Comparison of ENCODE assay signal across 14 cellular contexts in genomic region chr16:48276102-48276501, GRCh38. TPM values are rescaled to one million over a fixed set of nuclear protein-coding genes. Genes with fewer than 3 reads are reported as not detected.
DNase-seq lines count a peak whose midpoint lies in the region; ATAC-seq, FAIRE-seq and TF ChIP-seq lines count a peak whose summit lies in the region.
"Had no signal": no experiment of that assay in that cellular context is flagged by ENCODE, and none has a peak within 500 bp of the region (broad histone marks: within the 10 kb centered on the region; RNA-seq: fewer than 3 reads in every experiment).

No MANE protein-coding gene starts in this region.

- H3K36me3 ChIP-seq in HepG2 (replicated peaks in 1 of 2; ENCODE audit: control insufficient read depth in 1 of 2, insufficient read depth in 2 of 2, low read length in 2 of 2): peaks cover 7 to 64% of the 10 kb centered on the region in 2 experiments
- peaks cover 0 to 9% (median 7%) of the 10 kb centered on the region in 5 donors for H3K36me3 ChIP-seq in subcutaneous abdominal adipose tissue (ENCODE audit: control insufficient read depth in 5 of 5, insufficient read depth in 5 of 5, low read length in 5 of 5)

- in situ Hi-C loops in HepG2 (cut with HindIII; ENCODE audit: extremely low pct_ligation_motif_present, low pct_unique_long_range_greater_than_20kb): no loop called here

- ATAC-seq in HepG2 (no peak), GM19467 (IDR thresholded peaks at IDR 0.05; ENCODE audit: unreplicated experiment) (no peak)
- ATAC-seq: CD8-positive, alpha-beta T cell; foreskin keratinocyte; K562 had no signal

- no peak for TF ChIP-seq POLR2A in HepG2 (IDR thresholded peaks at IDR 0.05; ENCODE audit: insufficient read depth in 1 of 2, low read depth in 2 of 2, low read length in 2 of 2)

- no peaks in the 10 kb centered on the region for H4K20me1 ChIP-seq in HepG2 (ENCODE audit: insufficient read depth, low read length)

- POLR2A ChIA-PET in HepG2 (lab: Yijun Ruan, JAX): no interaction called here

- intact Hi-C loops in HepG2 (cut with micrococcal nuclease; ENCODE audit: unreplicated experiment): no loop called here

- TF ChIP-seq RAD21 in HepG2 (CRISPR knock-in tag; IDR thresholded peaks at IDR 0.05): no peak

- no peaks in the 10 kb centered on the region for H3K79me2 ChIP-seq in HepG2 (ENCODE audit: insufficient read depth, low read length)

- DNase-seq in NCI-H1092 (lab: John Stamatoyannopoulos, UW) (peak; percentile 3), dermis blood vessel endothelial cell (peak; percentile 74), HepG2 (ENCODE audit: low spot score) (peak; percentile 18), NCI-H2107 treated with DMSO at 0.1 percent for 48 hours (lab: John Stamatoyannopoulos, UW; ENCODE audit: unreplicated experiment) (no peak), NCI-H2171 (lab: John Stamatoyannopoulos, UW) (no peak)
- DNase-seq in stimulated activated CD4-positive, alpha-beta T cell treated with anti-CD3 and anti-CD28 coated beads, Interleukin-2, amount 100 ng/mL, for 24 hours: no peak
- DNase-seq: activated CD8-positive, alpha-beta memory T cell treated with anti-CD3 and anti-CD28 coated beads, Interleukin-2, amount 50 U/mL, for 48 hours; CD8-positive, alpha-beta T cell; foreskin keratinocyte had no signal

- H3K4me1 ChIP-seq in HepG2 (ENCODE audit: insufficient read depth, low read length) (no peaks in the 10 kb centered on the region; the same call in 1 of the 2 replicates), subcutaneous abdominal adipose tissue (ENCODE audit: control insufficient read depth in 5 of 5, insufficient read depth in 5 of 5, low read length in 5 of 5) (peaks cover 0 to 49% (median 36%) of the 10 kb centered on the region in 5 donors)
- H3K4me1 ChIP-seq: foreskin keratinocyte had no signal

- peak; percentile 21 for FAIRE-seq in HepG2 (lab: Jason Lieb, UNC)
- FAIRE-seq: H1, K562, RCC 7860 had no signal

- H2AFZ ChIP-seq in HepG2 (ENCODE audit: low read length): no peak overlapping the region

- H3K9me3 ChIP-seq in HepG2 (ENCODE audit: low read length) (no peaks in the 10 kb centered on the region), subcutaneous abdominal adipose tissue (ENCODE audit: control insufficient read depth in 5 of 5, low read length in 5 of 5) (no peaks in the 10 kb centered on the region)

- no peak overlapping the region for H3K9ac ChIP-seq in HepG2 (ENCODE audit: insufficient read depth, low read depth, low read length)
- H3K9ac ChIP-seq in subcutaneous abdominal adipose tissue (ENCODE audit: low read length in 5 of 5): peak overlapping the region in 1 of 5 donors; percentile 27

- no peak for TF ChIP-seq CTCF in HepG2 (CRISPR knock-in tag; IDR thresholded peaks at IDR 0.05)

- no peak for TF ChIP-seq EP300 in HepG2 (IDR thresholded peaks at IDR 0.05; ENCODE audit: low read depth in 2 of 2, low read length in 2 of 2)
- TF ChIP-seq EP300 in HepG2 (CRISPR knock-in tag; IDR thresholded peaks at IDR 0.05; ENCODE audit: borderline replicate concordance): no peak

- H3K27ac ChIP-seq in HepG2 (ENCODE audit: extremely low read length, insufficient read depth, low read length) (no peak overlapping the region), subcutaneous abdominal adipose tissue (ENCODE audit: low read depth, low read length) (peak overlapping the region; percentile 63)
- H3K27ac ChIP-seq: foreskin keratinocyte had no signal

- H3K27me3 ChIP-seq in HepG2 (ENCODE audit: control insufficient read depth in 1 of 2, insufficient read depth in 2 of 2, low read length in 2 of 2) (no peaks in the 10 kb centered on the region), subcutaneous abdominal adipose tissue (ENCODE audit: control insufficient read depth in 5 of 5, insufficient read depth in 4 of 5, low read length in 5 of 5) (no peaks in the 10 kb centered on the region)
- H3K27me3 ChIP-seq: foreskin keratinocyte had no signal

- CTCF ChIA-PET in HepG2 (lab: Yijun Ruan, JAX; ENCODE audit: low intra/inter-chr PET ratio, low total read pairs): no interaction called here

- WGBS in HepG2 (ENCODE audit: low lambda C conversion rate): 85% methylated on average over 4 of the region's 4 CpGs

- H3K4me3 ChIP-seq in HepG2 (replicated peaks in 1 of 3; ENCODE audit: insufficient read depth in 1 of 3, low read depth in 2 of 3, low read length in 3 of 3) (no peak overlapping the region), subcutaneous abdominal adipose tissue (ENCODE audit: low read depth in 1 of 5, low read length in 5 of 5) (no peak overlapping the region)
- H3K4me3 ChIP-seq: K562 had no signal

- H3K4me2 ChIP-seq in HepG2 (ENCODE audit: low read depth, low read length): no peak overlapping the region

- BruUV-seq in HepG2 (replicated peaks; lab: Mats Ljungman, UMichigan): no TSS peak

TF ChIP-seq in HepG2, 621 proteins besides CTCF, POLR2A, EP300 and RAD21:
- TF ChIP-seq SAP130 (CRISPR knock-in tag; IDR thresholded peaks at IDR 0.05; ENCODE audit: low read depth) (0 out of 2 replicates have a peak, but pooled peaks have one; percentile 7), MAFK (conservative IDR thresholded peaks at IDR 0.05 in 1 of 2, IDR thresholded peaks at IDR 0.05 in 1 of 2; ENCODE audit: low read length in 2 of 2) (no peak), ZNF788 (CRISPR knock-in tag; IDR thresholded peaks at IDR 0.05; ENCODE audit: borderline replicate concordance) (no peak)

RNA-seq across cellular contexts. Expression of gene ABCC11, which starts 28.8 kb away (rescaled TPM):
- total RNA-seq in dermis blood vessel endothelial cell: not detected in 2 replicates
- total RNA-seq in HepG2 (2016; rRNA removed; fragmentation: Illumina TruSeq; extraction: Trizol): 1.0 and 1.2 TPM in 2 replicates
- total RNA-seq in HepG2 (2016; cell fraction: cytosol; rRNA removed; fragmentation: Illumina TruSeq; extraction: Trizol; ENCODE audit: low read depth): 0.09 and 0.20 TPM in 2 replicates
- 0.89 and 1.7 TPM in 2 replicates for total RNA-seq in HepG2 (2016; cell fraction: insoluble cytoplasmic fraction; rRNA removed; fragmentation: Illumina TruSeq; extraction: Trizol)
- total RNA-seq in HepG2 (2016; cell fraction: membrane; rRNA removed; fragmentation: Illumina TruSeq; extraction: Trizol): 0.34 and 0.62 TPM in 2 replicates
- total RNA-seq in HepG2 (2016; cell fraction: nucleus; rRNA removed; fragmentation: Illumina TruSeq; extraction: Trizol): 0.62 and 0.81 TPM in 2 replicates
- 1.4 and 2.2 TPM in 2 replicates for polyA plus RNA-seq in HepG2 (2011; rRNA removed)
- polyA plus RNA-seq in HepG2 (2011; cell fraction: cytosol; rRNA removed): 1.1 and 1.3 TPM in 2 replicates
- 1.2 and 1.6 TPM in 2 replicates for polyA plus RNA-seq in HepG2 (2011; cell fraction: nucleus; rRNA removed)
- 0.80 and 1.1 TPM in 2 replicates for polyA plus RNA-seq in HepG2 (2012)
- polyA plus RNA-seq in HepG2 (2016; cell fraction: cytosol; fragmentation: Illumina TruSeq; extraction: Trizol; ENCODE audit: low read depth): 0.10 and 0.20 TPM in 2 replicates
- polyA plus RNA-seq in HepG2 (2016; cell fraction: insoluble cytoplasmic fraction; fragmentation: Illumina TruSeq; extraction: Trizol; ENCODE audit: low read depth): 1.0 and 1.2 TPM in 2 replicates
- polyA plus RNA-seq in HepG2 (2016; cell fraction: membrane; fragmentation: Illumina TruSeq; extraction: Trizol; ENCODE audit: low read depth): 0.32 and 0.61 TPM in 2 replicates
- 0.83 and 1.9 TPM in 2 replicates for polyA plus RNA-seq in HepG2 (2016; cell fraction: nucleus; fragmentation: Illumina TruSeq; extraction: Trizol; ENCODE audit: insufficient read depth, low read depth)
- polyA minus RNA-seq in HepG2 (2011; rRNA and poly(A)+ RNA removed; ENCODE audit: low replicate concordance): 0.51 and 3.8 TPM in 2 replicates
- polyA minus RNA-seq in HepG2 (2011; cell fraction: cytosol; rRNA and poly(A)+ RNA removed): 0.88 and 1.8 TPM in 2 replicates
- polyA minus RNA-seq in HepG2 (2011; cell fraction: nucleus; rRNA and poly(A)+ RNA removed): 0.64 and 1.4 TPM in 2 replicates
- total RNA-seq: H1 had no signal

RNA-seq across cellular contexts. Expression of gene LONP2, which starts 32.0 kb away (rescaled TPM):
- total RNA-seq in dermis blood vessel endothelial cell (34.9 and 47.6 TPM in 2 replicates), HepG2 (2016; rRNA removed; fragmentation: Illumina TruSeq; extraction: Trizol) (63.3 and 85.6 TPM in 2 replicates)
- total RNA-seq in HepG2 (2016; cell fraction: cytosol; rRNA removed; fragmentation: Illumina TruSeq; extraction: Trizol; ENCODE audit: low read depth): 26.7 and 27.2 TPM in 2 replicates
- total RNA-seq in HepG2 (2016; cell fraction: insoluble cytoplasmic fraction; rRNA removed; fragmentation: Illumina TruSeq; extraction: Trizol): 63.0 and 78.4 TPM in 2 replicates
- total RNA-seq in HepG2 (2016; cell fraction: membrane; rRNA removed; fragmentation: Illumina TruSeq; extraction: Trizol): 27.7 and 32.4 TPM in 2 replicates
- 49.5 and 56.4 TPM in 2 replicates for total RNA-seq in HepG2 (2016; cell fraction: nucleus; rRNA removed; fragmentation: Illumina TruSeq; extraction: Trizol)
- 39.2 and 41.3 TPM in 2 replicates for polyA plus RNA-seq in HepG2 (2011; rRNA removed)
- polyA plus RNA-seq in HepG2 (2011; cell fraction: cytosol; rRNA removed): 22.8 and 26.7 TPM in 2 replicates
- polyA plus RNA-seq in HepG2 (2011; cell fraction: nucleus; rRNA removed): 42.5 and 46.5 TPM in 2 replicates
- 26.7 and 35.9 TPM in 2 replicates for polyA plus RNA-seq in HepG2 (2012)
- 3.8 and 4.6 TPM in 2 replicates for polyA plus RNA-seq in HepG2 (2016; cell fraction: cytosol; fragmentation: Illumina TruSeq; extraction: Trizol; ENCODE audit: low read depth)
- polyA plus RNA-seq in HepG2 (2016; cell fraction: insoluble cytoplasmic fraction; fragmentation: Illumina TruSeq; extraction: Trizol; ENCODE audit: low read depth): 47.9 and 51.0 TPM in 2 replicates
- polyA plus RNA-seq in HepG2 (2016; cell fraction: membrane; fragmentation: Illumina TruSeq; extraction: Trizol; ENCODE audit: low read depth): 7.6 and 10.0 TPM in 2 replicates
- 47.6 and 48.7 TPM in 2 replicates for polyA plus RNA-seq in HepG2 (2016; cell fraction: nucleus; fragmentation: Illumina TruSeq; extraction: Trizol; ENCODE audit: insufficient read depth, low read depth)
- polyA minus RNA-seq in HepG2 (2011; rRNA and poly(A)+ RNA removed; ENCODE audit: low replicate concordance): 88.6 and 115 TPM in 2 replicates
- polyA minus RNA-seq in HepG2 (2011; cell fraction: cytosol; rRNA and poly(A)+ RNA removed): 55.5 and 68.8 TPM in 2 replicates
- 91.2 and 118 TPM in 2 replicates for polyA minus RNA-seq in HepG2 (2011; cell fraction: nucleus; rRNA and poly(A)+ RNA removed)

Comparison
In these comparisons a context has a peak if more than half of its experiments do, and no peak if none do; other contexts are left out.
1. DNase-seq: peak in NCI-H1092 (single experiment), dermis blood vessel endothelial cell (single experiment) and HepG2 (single experiment); none in NCI-H2107 treated with DMSO at 0.1 percent for 48 hours (single experiment), NCI-H2171 (single experiment) and stimulated activated CD4-positive, alpha-beta T cell treated with anti-CD3 and anti-CD28 coated beads, Interleukin-2, amount 100 ng/mL, for 24 hours (0 of 2).